Comparison of ENCODE assay signal across 1 cellular context in genomic region chr2:36511858-36512630, GRCh38.
TF ChIP-seq lines count a peak whose summit lies in the region.

No MANE protein-coding gene starts in this region.

TF ChIP-seq in K562, 482 proteins besides CTCF, POLR2A, EP300 and RAD21 (continued from another document and continues in another):
- TF ChIP-seq C11orf30 (IDR thresholded peaks at IDR 0.05; ENCODE audit: low read depth) (no peak), ZNF707 (CRISPR knock-in tag; conservative IDR thresholded peaks at IDR 0.05) (no peak), TEAD1 (CRISPR knock-in tag; IDR thresholded peaks at IDR 0.05) (no peak), ARID3A (IDR thresholded peaks at IDR 0.05; ENCODE audit: borderline replicate concordance, low read depth, low read length) (no peak), ZNF449 (CRISPR knock-in tag; IDR thresholded peaks at IDR 0.05) (no peak), SMARCE1 (IDR thresholded peaks at IDR 0.05) (peak; percentile 74; the same call in 1 of the 2 replicates), POLR2AphosphoS2 (IDR thresholded peaks at IDR 0.05; ENCODE audit: low read length) (no peak), MTF1 (CRISPR knock-in tag; IDR thresholded peaks at IDR 0.05; ENCODE audit: borderline replicate concordance) (no peak), SMARCA4 (IDR thresholded peaks at IDR 0.05) (peak; percentile 70), HDAC3 (IDR thresholded peaks at IDR 0.05; ENCODE audit: borderline replicate concordance, partially characterized antibody) (no peak), NELFE (IDR thresholded peaks at IDR 0.05; ENCODE audit: insufficient read depth, insufficient read length) (no peak), SP1 (CRISPR knock-in tag; IDR thresholded peaks at IDR 0.05) (no peak), ADNP (tag; IDR thresholded peaks at IDR 0.05) (no peak), KDM1A (IDR thresholded peaks at IDR 0.05) (peak in 1 of 2 experiments; percentile 61; a peak in 2 of 4 replicates), BCL6 (CRISPR knock-in tag; IDR thresholded peaks at IDR 0.05) (no peak), RBBP5 (IDR thresholded peaks at IDR 0.05; ENCODE audit: borderline replicate concordance, insufficient read depth, low read length, poor library complexity, severe bottlenecking) (peak; percentile 42), L3MBTL2 (IDR thresholded peaks at IDR 0.05) (no peak), ZNF589 (CRISPR knock-in tag; IDR thresholded peaks at IDR 0.05; ENCODE audit: low read depth) (no peak), HOXB6 (CRISPR knock-in tag; IDR thresholded peaks at IDR 0.05; ENCODE audit: borderline replicate concordance) (no peak), CREB5 (CRISPR knock-in tag; IDR thresholded peaks at IDR 0.05) (no peak), ILK (tag; IDR thresholded peaks at IDR 0.05; ENCODE audit: borderline replicate concordance, low read depth) (no peak), PRPF4 (IDR thresholded peaks at IDR 0.05; ENCODE audit: insufficient read depth, low read depth, low read length, poor library complexity, severe bottlenecking) (no peak), ASH1L (IDR thresholded peaks at IDR 0.05; ENCODE audit: borderline replicate concordance, low read depth, partially characterized antibody) (no peak), HMGN3 (IDR thresholded peaks at IDR 0.05; ENCODE audit: borderline replicate concordance, extremely low read depth, insufficient read length, low read depth, low read length) (no peak), E2F5 (CRISPR knock-in tag; IDR thresholded peaks at IDR 0.05) (no peak), SP2 (IDR thresholded peaks at IDR 0.05; ENCODE audit: extremely low read depth, low read depth, low read length, poor library complexity, severe bottlenecking) (no peak), DPF2 (IDR thresholded peaks at IDR 0.05) (peak; percentile 77), HMGXB4 (CRISPR knock-in tag; IDR thresholded peaks at IDR 0.05) (no peak), ZNF134 (CRISPR knock-in tag; conservative IDR thresholded peaks at IDR 0.05) (no peak), CTBP1 (IDR thresholded peaks at IDR 0.05; ENCODE audit: borderline replicate concordance) (peak; percentile 58; the same call in 1 of the 2 replicates), MNT (conservative IDR thresholded peaks at IDR 0.05) (0 out of 4 replicates have a peak, but pooled peaks of 1 of the 2 experiments have one; percentile 26), MAFF (IDR thresholded peaks at IDR 0.05; ENCODE audit: low read length) (no peak), HNRNPK (IDR thresholded peaks at IDR 0.05; ENCODE audit: low read depth, low read length, poor library complexity, severe bottlenecking) (no peak), ZBTB5 (IDR thresholded peaks at IDR 0.05) (no peak), PURB (CRISPR knock-in tag; IDR thresholded peaks at IDR 0.05; ENCODE audit: low read depth) (no peak), GTF2F1 (IDR thresholded peaks at IDR 0.05; ENCODE audit: low read depth, low read length) (no peak), POLR2AphosphoS5 (IDR thresholded peaks at IDR 0.05; ENCODE audit: control insufficient read depth, insufficient read depth, low read depth, low read length) (peak; percentile 56; the same call in 1 of the 2 replicates), DACH1 (IDR thresholded peaks at IDR 0.05; ENCODE audit: partially characterized antibody) (no peak), SOX6 (IDR thresholded peaks at IDR 0.05) (peak; percentile 69), ZNF780A (CRISPR knock-in tag; IDR thresholded peaks at IDR 0.05) (no peak), CLOCK (CRISPR knock-in tag; IDR thresholded peaks at IDR 0.05; ENCODE audit: borderline replicate concordance) (no peak), ZNF586 (CRISPR knock-in tag; conservative IDR thresholded peaks at IDR 0.05) (no peak), MYC (IDR thresholded peaks at IDR 0.05; ENCODE audit: low read depth, low read length) (0 out of 2 replicates have a peak, but pooled peaks have one; percentile 18), MYC (CRISPR knock-in tag; IDR thresholded peaks at IDR 0.05; ENCODE audit: borderline replicate concordance, low read depth) (no peak), CGGBP1 (CRISPR knock-in tag; IDR thresholded peaks at IDR 0.05) (no peak), NCOR1 (IDR thresholded peaks at IDR 0.05) (peak; percentile 76), ZSCAN29 (IDR thresholded peaks at IDR 0.05) (no peak), MLLT1 (IDR thresholded peaks at IDR 0.05) (no peak), ZNF696 (CRISPR knock-in tag; conservative IDR thresholded peaks at IDR 0.05) (no peak), TAF1 (IDR thresholded peaks at IDR 0.05; ENCODE audit: control insufficient read depth, extremely low read depth, insufficient read depth, low read length, severe bottlenecking) (no peak), MXD1 (CRISPR knock-in tag; IDR thresholded peaks at IDR 0.05; ENCODE audit: borderline replicate concordance, poor library complexity, severe bottlenecking) (no peak), SMAD3 (CRISPR knock-in tag; conservative IDR thresholded peaks at IDR 0.05) (no peak), PPARD (CRISPR knock-in tag; IDR thresholded peaks at IDR 0.05) (no peak)
